2 cellular contexts compared by ENCODE assay signal in the genomic region with DNA sequence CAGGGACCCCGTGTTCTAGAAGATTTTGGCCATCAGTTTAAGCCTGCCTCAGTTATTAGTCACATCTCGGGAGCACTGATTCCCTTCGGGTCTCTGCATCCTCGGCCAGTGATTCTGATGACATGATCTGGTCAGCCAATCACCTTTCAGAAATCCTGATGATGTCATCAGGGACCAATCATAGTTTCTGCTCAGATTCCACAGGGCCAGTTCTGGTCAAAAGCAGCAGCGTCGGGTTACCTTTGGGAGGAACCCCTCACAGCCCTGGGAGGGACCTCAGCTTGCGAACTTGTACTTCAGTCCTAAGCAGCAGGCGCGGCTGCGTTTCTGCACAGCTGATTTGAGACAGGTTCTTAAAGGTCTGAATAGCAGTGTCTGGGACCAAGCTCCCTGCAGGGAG.
TF ChIP-seq lines count a peak whose summit lies in the region.

No MANE protein-coding gene starts in this region.

TF ChIP-seq in endothelial cell of umbilical vein, 7 proteins besides CTCF, POLR2A, EP300 and RAD21:
- TF ChIP-seq JUN (IDR thresholded peaks at IDR 0.05; ENCODE audit: borderline replicate concordance, insufficient read depth, insufficient read length, low read depth) (peak; percentile 39), POLR2AphosphoS5 (IDR thresholded peaks at IDR 0.05; ENCODE audit: insufficient read depth, low read depth, low read length) (no peak), MAX (IDR thresholded peaks at IDR 0.05; ENCODE audit: insufficient read depth, insufficient read length) (no peak), EZH2 (IDR thresholded peaks at IDR 0.05; ENCODE audit: borderline replicate concordance, low read depth, low read length, severe bottlenecking) (no peak), GATA2 (IDR thresholded peaks at IDR 0.05; ENCODE audit: insufficient read depth, insufficient read length, low read depth, low read length) (no peak), FOS (IDR thresholded peaks at IDR 0.05; ENCODE audit: borderline replicate concordance, insufficient read depth, low read length) (no peak)

TF ChIP-seq in HepG2, 621 proteins besides CTCF, POLR2A, EP300 and RAD21:
- TF ChIP-seq CREB1 (IDR thresholded peaks at IDR 0.05): peak; percentile 88
- TF ChIP-seq CREB1 (CRISPR knock-in tag; IDR thresholded peaks at IDR 0.05): no peak
- no peak for TF ChIP-seq ZNF891 (CRISPR knock-in tag; IDR thresholded peaks at IDR 0.05)
- peak; percentile 18; the same call in 1 of the 2 replicates for TF ChIP-seq NFYC (CRISPR knock-in tag; IDR thresholded peaks at IDR 0.05)
- TF ChIP-seq ATF7 (IDR thresholded peaks at IDR 0.05): peak; percentile 95
- no peak for TF ChIP-seq ATF7 (CRISPR knock-in tag; IDR thresholded peaks at IDR 0.05)
- 0 out of 2 replicates have a peak, but pooled peaks have one; percentile 28 for TF ChIP-seq NFYB (CRISPR knock-in tag; IDR thresholded peaks at IDR 0.05)
TF ChIP-seq in HepG2: peak in this region for 4.
